In genomic region chr11:88174627-88175003, GRCh38 we compare ENCODE assay signal across 8 cellular contexts. TPM values are rescaled to one million over a fixed set of nuclear protein-coding genes. Genes with fewer than 3 reads are reported as not detected.
DNase-seq lines count a peak whose midpoint lies in the region; ATAC-seq and TF ChIP-seq lines count a peak whose summit lies in the region.

No MANE protein-coding gene starts in this region.

- TF ChIP-seq CTCF in osteoblast (IDR thresholded peaks at IDR 0.05; ENCODE audit: extremely low read depth, low read depth, low read length) = no peak

- peak overlapping the region; percentile 84 for H2AFZ ChIP-seq in osteoblast (ENCODE audit: low read length)

- no peaks in the 10 kb centered on the region for H3K36me3 ChIP-seq in MG63
- H3K36me3 ChIP-seq in osteoblast (ENCODE audit: insufficient read depth, low read length) = no peaks in the 10 kb centered on the region
- no peaks in the 10 kb centered on the region for H3K36me3 ChIP-seq in aorta (ENCODE audit: control insufficient read depth in 1 of 2, insufficient read depth in 2 of 2, low read length in 1 of 2)

- H4K20me1 ChIP-seq in osteoblast (ENCODE audit: insufficient read depth, low read length) = no peaks in the 10 kb centered on the region

- peak overlapping the region; percentile 86 for H3K4me2 ChIP-seq in osteoblast (ENCODE audit: insufficient read depth, low read length)

- H3K4me1 ChIP-seq in osteoblast (ENCODE audit: insufficient read depth, low read length) (peaks cover 22% of the 10 kb centered on the region), aorta (ENCODE audit: control insufficient read depth in 1 of 2, insufficient read depth in 2 of 2, low read length in 2 of 2) (no peaks in the 10 kb centered on the region)

- H3K27ac ChIP-seq in osteoblast (ENCODE audit: low read depth, low read length) (peak overlapping the region; percentile 42), aorta (ENCODE audit: low read depth in 1 of 2, low read length in 2 of 2) (no peak overlapping the region)

- intact Hi-C loops in aorta (cut with DNase I) = loop anchor here in 1 of 2 donors (5.0 kb wide), 1 partner anchor 368 kb away; no protein-coding TSS in a partner anchor

- H3K9me3 ChIP-seq in MG63 (no peaks in the 10 kb centered on the region), osteoblast (ENCODE audit: low read depth, low read length) (no peaks in the 10 kb centered on the region), aorta (ENCODE audit: control insufficient read depth, low read length) (no peaks in the 10 kb centered on the region)

- no peaks in the 10 kb centered on the region for H3K27me3 ChIP-seq in MG63
- no peaks in the 10 kb centered on the region for H3K27me3 ChIP-seq in osteoblast (ENCODE audit: insufficient read depth, low read length)
- no peaks in the 10 kb centered on the region for H3K27me3 ChIP-seq in aorta (ENCODE audit: control insufficient read depth in 1 of 2, insufficient read depth in 2 of 2, low read length in 1 of 2)

- peak; percentile 49 for ATAC-seq in GM21528 (IDR thresholded peaks at IDR 0.05; ENCODE audit: low FRiP score, unreplicated experiment)
- ATAC-seq in aorta (ENCODE audit: low FRiP score) = peak; percentile 77

- DNase-seq in ELR (ENCODE audit: low read depth) (peak; percentile 91), MG63 (peak; percentile 79), glomerular endothelial cell (ENCODE audit: extremely low read depth, low read depth, low spot score) (peak; percentile 34), osteoblast (ENCODE audit: insufficient read length, low spot score, missing footprints) (peak; percentile 77), aorta (peak; percentile 88 to 92)
- DNase-seq in activated T-helper 9 cell treated with anti-CD3 and anti-CD28 coated beads, Interleukin-2, amount 50 U/mL, for 16 hours (ENCODE audit: low read depth) = peak; percentile 9
- DNase-seq in effector CD8-positive, alpha-beta T cell (lab: John Stamatoyannopoulos, UW) = no peak

- peak overlapping the region; percentile 20 for H3K4me3 ChIP-seq in MG63
- H3K4me3 ChIP-seq in osteoblast (ENCODE audit: insufficient read depth, low read length) = peak overlapping the region; percentile 76
- H3K4me3 ChIP-seq in aorta (ENCODE audit: low read length in 2 of 2) = peak overlapping the region in 1 of 2 donors; percentile 56

- 0 to 1% methylated on average over 12 of the region's 12 CpGs for WGBS in aorta, 2 donors

- H3K79me2 ChIP-seq in osteoblast (ENCODE audit: insufficient read depth, low read length) = no peaks in the 10 kb centered on the region

RNA-seq across cellular contexts. Expression of gene RAB38, which starts 0.6 kb away (rescaled TPM):
- total RNA-seq in MG63 (2014; rRNA removed; shearing (Covaris generic); ENCODE audit: low replicate concordance) = 0.46 TPM in 1 of 2 replicates, not detected in the other
- total RNA-seq in glomerular endothelial cell (2.7 and 15.7 TPM in 2 replicates), osteoblast (0.59 and 1.1 TPM in 2 replicates), aorta (1 to 10 TPM; 3.9 to 5.1 TPM)
- 1 to 10 TPM; 2.0 to 2.1 TPM for polyA plus RNA-seq in aorta
